8 cellular contexts compared by ENCODE assay signal in genomic region chr5:75051217-75051751, GRCh38. TPM values are rescaled to one million over a fixed set of nuclear protein-coding genes. Genes with fewer than 3 reads are reported as not detected.
DNase-seq lines count a peak whose midpoint lies in the region; ATAC-seq and TF ChIP-seq lines count a peak whose summit lies in the region.

No MANE protein-coding gene starts in this region.

- H3K4me2 ChIP-seq in Loucy (ENCODE audit: low read depth, low read length, poor library complexity, severe bottlenecking): peak overlapping the region; percentile 88

- peak overlapping the region; percentile 90 for H3K4me3 ChIP-seq in Loucy (ENCODE audit: low read length, poor library complexity, severe bottlenecking)
- no peak overlapping the region for H3K4me3 ChIP-seq in ovary

- H3K9me3 Mint-ChIP-seq in activated T-cell treated with anti-CD3 and anti-CD28 coated beads, Interleukin-2, amount 50 U/mL, for 24 hours: no peaks in the 10 kb centered on the region
- H3K9me3 Mint-ChIP-seq in glutamatergic neuron (ENCODE audit: unreplicated experiment): peaks cover 19% of the 10 kb centered on the region

- H3K4me3 Mint-ChIP-seq in activated T-cell treated with anti-CD3 and anti-CD28 coated beads, Interleukin-2, amount 50 U/mL, for 24 hours: peak overlapping the region; percentile 88
- peak overlapping the region; percentile 94 for H3K4me3 Mint-ChIP-seq in glutamatergic neuron (ENCODE audit: unreplicated experiment)

- no peaks in the 10 kb centered on the region for H4K20me1 ChIP-seq in Loucy (ENCODE audit: insufficient read depth, low read length, poor library complexity, severe bottlenecking)

- H3K4me1 Mint-ChIP-seq in activated T-cell treated with anti-CD3 and anti-CD28 coated beads, Interleukin-2, amount 50 U/mL, for 24 hours (ENCODE audit: low read depth): peaks cover 79% of the 10 kb centered on the region
- H3K4me1 Mint-ChIP-seq in glutamatergic neuron (ENCODE audit: low read depth, unreplicated experiment): peaks cover 24% of the 10 kb centered on the region

- no peak overlapping the region for H2AFZ ChIP-seq in Loucy (ENCODE audit: low read length)

- no peak for TF ChIP-seq CTCF in Loucy (conservative IDR thresholded peaks at IDR 0.05; ENCODE audit: low read length)
- TF ChIP-seq CTCF in glutamatergic neuron (IDR thresholded peaks at IDR 0.05; ENCODE audit: partially characterized antibody, unreplicated experiment): no peak
- no peak for TF ChIP-seq CTCF in ovary (IDR thresholded peaks at IDR 0.05)

- H3K27me3 ChIP-seq in Loucy (ENCODE audit: insufficient read depth, low read length, poor library complexity, severe bottlenecking) (no peaks in the 10 kb centered on the region), ovary (no peaks in the 10 kb centered on the region)

- intact Hi-C loops in ovary (cut with DNase I): loop anchor here in 1 of 4 donors (10.0 kb wide), 1 partner anchor 786 kb away; no protein-coding TSS in a partner anchor

- H3F3A ChIP-seq in Loucy (ENCODE audit: low read depth): no peaks in the 10 kb centered on the region; the same call in 1 of the 2 replicates

- peak overlapping the region; percentile 88 for H3K27ac Mint-ChIP-seq in activated T-cell treated with anti-CD3 and anti-CD28 coated beads, Interleukin-2, amount 50 U/mL, for 24 hours
- H3K27ac Mint-ChIP-seq in glutamatergic neuron (ENCODE audit: unreplicated experiment): peak overlapping the region; percentile 33

- peak overlapping the region; percentile 94 for H3K9ac ChIP-seq in Loucy (ENCODE audit: low read depth, low read length, poor library complexity, severe bottlenecking)

- H3K27me3 Mint-ChIP-seq in activated T-cell treated with anti-CD3 and anti-CD28 coated beads, Interleukin-2, amount 50 U/mL, for 24 hours: peaks cover 14% of the 10 kb centered on the region
- H3K27me3 Mint-ChIP-seq in glutamatergic neuron (ENCODE audit: unreplicated experiment): peaks cover 20% of the 10 kb centered on the region

- no peak for TF ChIP-seq POLR2A in ovary (IDR thresholded peaks at IDR 0.05)

- H3K27ac ChIP-seq in ovary: no peak overlapping the region

- H3K36me3 Mint-ChIP-seq in activated T-cell treated with anti-CD3 and anti-CD28 coated beads, Interleukin-2, amount 50 U/mL, for 24 hours (ENCODE audit: low read depth): peaks cover 4% of the 10 kb centered on the region
- H3K36me3 Mint-ChIP-seq in glutamatergic neuron (ENCODE audit: unreplicated experiment): no peaks in the 10 kb centered on the region

- H3K36me3 ChIP-seq in Loucy (ENCODE audit: insufficient read depth, low read length) (no peaks in the 10 kb centered on the region), ovary (no peaks in the 10 kb centered on the region)

- no peaks in the 10 kb centered on the region for H3K9me2 ChIP-seq in Loucy (replicated peaks; ENCODE audit: low read depth, low read length)

- H3K9me3 ChIP-seq in Loucy (ENCODE audit: insufficient read depth, low read depth, low read length): no peaks in the 10 kb centered on the region
- H3K9me3 ChIP-seq in ovary: no peaks in the 10 kb centered on the region

- DNase-seq in activated T-cell treated with anti-CD3 and anti-CD28 coated beads, Interleukin-2, amount 50 U/mL, for 24 hours: peak; percentile 59
- no peak for DNase-seq in glutamatergic neuron
- DNase-seq in stimulated activated CD4-positive, alpha-beta T cell treated with anti-CD3 and anti-CD28 coated beads, Interleukin-4, amount 100 ng/mL, for 24 hours: peak; percentile 23
- no peak for DNase-seq in DMS153 (lab: John Stamatoyannopoulos, UW)
- no peak for DNase-seq in ovary
- DNase-seq in epidermal melanocyte (ENCODE audit: insufficient read length, low spot score): no peak

- TF ChIP-seq EP300 in ovary (IDR thresholded peaks at IDR 0.05): no peak

- no peak for ATAC-seq in GM18873 (IDR thresholded peaks at IDR 0.05; ENCODE audit: low FRiP score, unreplicated experiment)

- peaks cover 79% of the 10 kb centered on the region for H3K79me2 ChIP-seq in Loucy (ENCODE audit: insufficient read depth, low read length)

- peaks cover 85% of the 10 kb centered on the region for H3K4me1 ChIP-seq in Loucy (ENCODE audit: insufficient read depth, low read length, poor library complexity, severe bottlenecking)
- peaks cover 12% of the 10 kb centered on the region for H3K4me1 ChIP-seq in ovary (ENCODE audit: insufficient read depth)

- 77 to 79% (median 77%) methylated on average over 7 of the region's 7 CpGs for WGBS in ovary, 3 donors

RNA-seq across cellular contexts. Expression of gene GCNT4, which starts 1.1 kb away (rescaled TPM):
- total RNA-seq in glutamatergic neuron (ENCODE audit: unreplicated experiment) (5.2 TPM), ovary (1 to 10 TPM in 6 of 7 donors, under 1 TPM in 1; 0.95 to 3.2 (median 1.9) TPM)
- 1 to 10 TPM; 1.2 to 2.3 TPM for polyA plus RNA-seq in ovary

Comparison
In these comparisons a context has a peak if more than half of its experiments do, and no peak if none do; other contexts are left out.
1. DNase-seq: peak in activated T-cell treated with anti-CD3 and anti-CD28 coated beads, Interleukin-2, amount 50 U/mL, for 24 hours (single experiment) and stimulated activated CD4-positive, alpha-beta T cell treated with anti-CD3 and anti-CD28 coated beads, Interleukin-4, amount 100 ng/mL, for 24 hours (single experiment); none in glutamatergic neuron (single experiment), DMS153 (single experiment), ovary (0 of 5) and epidermal melanocyte (single experiment).